27 cellular contexts compared by ENCODE assay signal in the genomic region with DNA sequence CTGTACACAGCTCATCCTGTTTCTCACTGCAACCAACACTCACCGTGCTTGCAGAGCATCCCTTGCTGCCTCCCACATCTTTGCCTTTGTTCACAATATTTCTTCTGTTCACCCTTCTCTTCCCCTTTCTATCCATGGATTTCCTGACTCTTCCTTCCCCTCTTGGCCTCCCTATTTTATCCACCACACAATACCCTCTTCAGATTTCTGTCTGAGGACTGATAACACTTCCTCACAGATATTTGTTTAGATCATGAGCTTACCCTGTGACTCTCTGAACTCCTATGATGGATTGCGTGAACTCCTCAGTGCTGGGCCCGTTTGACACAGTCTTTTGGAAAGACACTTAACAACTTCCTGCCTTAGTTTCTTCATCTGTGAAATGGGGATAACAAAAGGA.
"Had no signal": no experiment of that assay in that cellular context is flagged by ENCODE, and none has a peak within 500 bp of the region (broad histone marks: within the 10 kb centered on the region; RNA-seq: fewer than 3 reads in every experiment).

No MANE protein-coding gene starts in this region.

- H3K4me1 ChIP-seq: breast epithelium, colonic mucosa, gastrocnemius medialis had no signal

- H3K27ac ChIP-seq: breast epithelium, cardiac muscle cell, colonic mucosa, epithelial cell of prostate, gastrocnemius medialis, heart left ventricle, VCaP had no signal

- H3K9me3 ChIP-seq: breast epithelium, colonic mucosa, gastrocnemius medialis, heart left ventricle had no signal

- DNase-seq: activated CD4-positive, alpha-beta memory T cell treated with anti-CD3 and anti-CD28 coated beads, Interleukin-2, amount 10 ng/mL, durations not matched to agents 7 days and 5 days; activated CD4-positive, alpha-beta T cell treated with anti-CD3 and anti-CD28 coated beads for 1 hour; activated CD4-positive, alpha-beta T cell treated with anti-CD3 and anti-CD28 coated beads for 4 hours; activated CD4-positive, alpha-beta T cell treated with anti-CD3 and anti-CD28 coated beads, Interleukin-2, amount 10 ng/mL, durations not matched to agents 7 days and 5 days; activated CD4-positive, alpha-beta T cell treated with anti-CD3 and anti-CD28 coated beads, Interleukin-2, amount 50 U/mL, for 4 hours; activated CD8-positive, alpha-beta memory T cell treated with anti-CD3 and anti-CD28 coated beads, Interleukin-2, amount 50 U/mL, for 48 hours; activated effector memory CD4-positive, alpha-beta T cell treated with Interleukin-2 at 50 U/mL for 16 hours; activated gamma-delta T cell treated with Interleukin-2 at 50 U/mL for 16 hours; activated naive CD4-positive, alpha-beta T cell treated with anti-CD3 and anti-CD28 coated beads, Interleukin-2, amount 50 U/mL, for 16 hours; activated naive CD4-positive, alpha-beta T cell treated with Interleukin-2 at 50 U/mL for 16 hours; activated T-cell treated with anti-CD3 and anti-CD28 coated beads for 4 hours; activated T-cell treated with anti-CD3 and anti-CD28 coated beads, Interleukin-2, amount 50 U/mL, for 24 hours; amygdala; aorta; central memory CD4-positive, alpha-beta T cell; cerebellar nuclear complex; colonic mucosa; effector CD8-positive, alpha-beta T cell; foreskin fibroblast; gastrocnemius medialis; glutamatergic neuron; heart left ventricle; T-helper 2 cell had no signal

- H3K27me3 ChIP-seq: breast epithelium, cardiac muscle cell, colonic mucosa, gastrocnemius medialis had no signal

- H3K36me3 ChIP-seq: breast epithelium, cardiac muscle cell, colonic mucosa, gastrocnemius medialis, heart left ventricle had no signal

- H3K4me3 ChIP-seq: breast epithelium, cardiac muscle cell, colonic mucosa, gastrocnemius medialis, heart left ventricle had no signal
